Comparison of ENCODE assay signal across 10 cellular contexts in genomic region chr7:2701832-2702593, GRCh38. TPM values are rescaled to one million over a fixed set of nuclear protein-coding genes. Genes with fewer than 3 reads are reported as not detected.
A peak's percentile ranks its signal among the peaks of the same experiment; 100 is the strongest.
DNase-seq lines count a peak whose midpoint lies in the region; ATAC-seq, FAIRE-seq and TF ChIP-seq lines count a peak whose summit lies in the region.
"Had no signal": no experiment of that assay in that cellular context is flagged by ENCODE, and none has a peak within 500 bp of the region (broad histone marks: within the 10 kb centered on the region; RNA-seq: fewer than 3 reads in every experiment).

No MANE protein-coding gene starts in this region.

- peak overlapping the region; percentile 13 for H3K27ac Mint-ChIP-seq in activated CD4-positive, alpha-beta T cell treated with anti-CD3 and anti-CD28 coated beads, Interleukin-2, amount 10 ng/mL, durations not matched to agents 7 days and 5 days
- no peak overlapping the region for H3K27ac Mint-ChIP-seq in natural killer cell
- H3K27ac Mint-ChIP-seq: activated naive CD4-positive, alpha-beta T cell treated with anti-CD3 and anti-CD28 coated beads, Interleukin-2, amount 10 ng/mL, durations not matched to agents 7 days and 5 days had no signal

- H3K4me3 ChIP-seq in lung, result no peak overlapping the region

- ATAC-seq in lung (ENCODE audit: insufficient read depth, low FRiP score) (peak; percentile 22), natural killer cell (no peak)

- POLR2A ChIA-PET in activated CD4-positive, alpha-beta T cell treated with anti-CD3 and anti-CD28 coated beads, Interleukin-2, amount 10 ng/mL, durations not matched to agents 7 days and 5 days (lab: Charles Lee), result interaction anchor here (0.6 kb wide), 1 partner anchor 179 kb away, joined by 5 read pairs; no protein-coding TSS in a partner anchor

- H3K4me1 ChIP-seq in lung (ENCODE audit: control insufficient read depth in 2 of 2, insufficient read depth in 2 of 2, low read length in 2 of 2), result no peaks in the 10 kb centered on the region

- no peak overlapping the region for H3K4me3 Mint-ChIP-seq in activated CD4-positive, alpha-beta T cell treated with anti-CD3 and anti-CD28 coated beads, Interleukin-2, amount 10 ng/mL, durations not matched to agents 7 days and 5 days
- no peak overlapping the region for H3K4me3 Mint-ChIP-seq in natural killer cell
- H3K4me3 Mint-ChIP-seq: activated naive CD4-positive, alpha-beta T cell treated with anti-CD3 and anti-CD28 coated beads, Interleukin-2, amount 10 ng/mL, durations not matched to agents 7 days and 5 days had no signal

- no peaks in the 10 kb centered on the region for H3K27me3 ChIP-seq in lung (ENCODE audit: control insufficient read depth, insufficient read depth)

- DNase-seq in activated CD4-positive, alpha-beta T cell treated with anti-CD3 and anti-CD28 coated beads, Interleukin-2, amount 10 ng/mL, durations not matched to agents 7 days and 5 days, result no peak
- DNase-seq in activated CD4-positive, alpha-beta T cell treated with anti-CD3 and anti-CD28 coated beads for 4 hours, result no peak
- no peak for DNase-seq in lung (ENCODE audit: low spot score)
- no peak for DNase-seq in urothelium cell line (ENCODE audit: low spot score)
- DNase-seq in natural killer cell, result no peak
- DNase-seq in NCI-H1092 (lab: John Stamatoyannopoulos, UW), result no peak
- no peak for DNase-seq in DMS79 (lab: John Stamatoyannopoulos, UW)
- DNase-seq: activated naive CD4-positive, alpha-beta T cell treated with anti-CD3 and anti-CD28 coated beads, Interleukin-2, amount 10 ng/mL, durations not matched to agents 7 days and 5 days had no signal

- peak; percentile 99 for FAIRE-seq in urothelium cell line (lab: Jason Lieb, UNC)
- FAIRE-seq: A204.1 had no signal

- CTCF ChIA-PET in activated CD4-positive, alpha-beta T cell treated with anti-CD3 and anti-CD28 coated beads, Interleukin-2, amount 10 ng/mL, durations not matched to agents 7 days and 5 days (lab: Charles Lee), result interaction anchor here (1.8 to 6.8 kb wide), 2 partner anchors 9 to 21 kb away, joined by 4 to 84 read pairs; no protein-coding TSS in a partner anchor

- intact Hi-C loops in natural killer cell (cut with micrococcal nuclease), result no loop called here

- WGBS in lung, 2 donors, result 70 to 82% methylated on average over 12 of the region's 12 CpGs

- no peaks in the 10 kb centered on the region for H3K36me3 ChIP-seq in lung (ENCODE audit: control insufficient read depth in 2 of 2, insufficient read depth in 2 of 2, low read length in 2 of 2)

- H3K27me3 Mint-ChIP-seq in activated CD4-positive, alpha-beta T cell treated with anti-CD3 and anti-CD28 coated beads, Interleukin-2, amount 10 ng/mL, durations not matched to agents 7 days and 5 days, result peaks cover 7% of the 10 kb centered on the region
- H3K27me3 Mint-ChIP-seq in natural killer cell (ENCODE audit: low read depth in 2 of 2), result peaks cover 27 to 31% of the 10 kb centered on the region in 2 donors

- TF ChIP-seq CTCF in lung (IDR thresholded peaks at IDR 0.05; ENCODE audit: control extremely low read depth, extremely low read depth), result no peak
- TF ChIP-seq CTCF in natural killer cell (IDR thresholded peaks at IDR 0.05), result no peak

- H3K9me3 ChIP-seq in lung (ENCODE audit: control insufficient read depth in 2 of 2, insufficient read depth in 1 of 2, low read length in 1 of 2), result no peaks in the 10 kb centered on the region

- H3K9me3 Mint-ChIP-seq in activated CD4-positive, alpha-beta T cell treated with anti-CD3 and anti-CD28 coated beads, Interleukin-2, amount 10 ng/mL, durations not matched to agents 7 days and 5 days, result no peaks in the 10 kb centered on the region
- H3K9me3 Mint-ChIP-seq in natural killer cell, result no peaks in the 10 kb centered on the region
- H3K9me3 Mint-ChIP-seq: activated naive CD4-positive, alpha-beta T cell treated with anti-CD3 and anti-CD28 coated beads, Interleukin-2, amount 10 ng/mL, durations not matched to agents 7 days and 5 days had no signal

- H3K27ac ChIP-seq in cingulate gyrus (ENCODE audit: low read depth, low read length), result peak overlapping the region; percentile 94
- no peak overlapping the region for H3K27ac ChIP-seq in lung (ENCODE audit: low read depth in 1 of 2, low read length in 1 of 2)

- H3K4me1 Mint-ChIP-seq in activated CD4-positive, alpha-beta T cell treated with anti-CD3 and anti-CD28 coated beads, Interleukin-2, amount 10 ng/mL, durations not matched to agents 7 days and 5 days, result peaks cover 38% of the 10 kb centered on the region
- H3K4me1 Mint-ChIP-seq in natural killer cell, result peaks cover 24 to 35% of the 10 kb centered on the region in 2 donors

- H3K36me3 Mint-ChIP-seq in activated CD4-positive, alpha-beta T cell treated with anti-CD3 and anti-CD28 coated beads, Interleukin-2, amount 10 ng/mL, durations not matched to agents 7 days and 5 days (ENCODE audit: low read depth), result no peaks in the 10 kb centered on the region
- no peaks in the 10 kb centered on the region for H3K36me3 Mint-ChIP-seq in natural killer cell
- H3K36me3 Mint-ChIP-seq: activated naive CD4-positive, alpha-beta T cell treated with anti-CD3 and anti-CD28 coated beads, Interleukin-2, amount 10 ng/mL, durations not matched to agents 7 days and 5 days had no signal

RNA-seq across cellular contexts. Expression of gene AMZ1, which starts 14.0 kb away (rescaled TPM):
- under 1 TPM; 0.05 to 0.08 TPM for total RNA-seq in activated CD4-positive, alpha-beta T cell treated with anti-CD3 and anti-CD28 coated beads, Interleukin-2, amount 10 ng/mL, durations not matched to agents 7 days and 5 days
- total RNA-seq in lung (1 to 10 TPM in 1 of 2 donors, under 1 TPM in 1; 0.65 to 8.3 TPM), natural killer cell (1 to 10 TPM in 1 of 3 donors, under 1 TPM in 2; 0.07 to 1.2 (median 0.27) TPM)
- polyA plus RNA-seq in lung, result under 1 TPM; 0.13 to 0.39 TPM
